8 cellular contexts compared by ENCODE assay signal in genomic region chr15:44882499-44882968, GRCh38.
A peak's percentile ranks its signal among the peaks of the same experiment; 100 is the strongest.
DNase-seq lines count a peak whose midpoint lies in the region; ATAC-seq, FAIRE-seq and TF ChIP-seq lines count a peak whose summit lies in the region.

No MANE protein-coding gene starts in this region.

- TF ChIP-seq EP300 in transverse colon (IDR thresholded peaks at IDR 0.05; ENCODE audit: low read depth) = no peak

- H3K9me3 ChIP-seq in transverse colon (peaks cover 7 to 16% of the 10 kb centered on the region in 2 donors), A673 (ENCODE audit: low read depth, low read length, poor library complexity, severe bottlenecking) (peaks cover 27% of the 10 kb centered on the region)

- H3K36me3 ChIP-seq in transverse colon (no peaks in the 10 kb centered on the region), A673 (ENCODE audit: insufficient read depth, low read length, poor library complexity, severe bottlenecking) (peaks cover 2% of the 10 kb centered on the region)

- DNase-seq in RCC 7860 (ENCODE audit: low spot score) = peak; percentile 50
- peak; percentile 65 for DNase-seq in stimulated activated CD4-positive, alpha-beta T cell treated with anti-CD3 and anti-CD28 coated beads, Interleukin-15, amount 100 ng/mL, for 24 hours
- DNase-seq in NCI-H1048 (lab: John Stamatoyannopoulos, UW) = no peak
- no peak for DNase-seq in transverse colon
- no peak for DNase-seq in A673 (ENCODE audit: low spot score)
- DNase-seq in NCI-H2196 treated with DMSO at 0.1 percent for 48 hours (lab: John Stamatoyannopoulos, UW; ENCODE audit: unreplicated experiment) = no peak

- WGBS in transverse colon (ENCODE audit: low coverage in 1 of 2), 2 donors = 25 to 74% methylated on average over 1 to 5 of the region's 5 CpGs

- in situ Hi-C loops in transverse colon (cut with MboI; ENCODE audit: low pct_ligation_motif_present in 1 of 4, low pct_unique_long_range_greater_than_20kb in 1 of 4, low sequenced_read_pairs in 3 of 4) = no loop called here

- no TSS peak for BruUV-seq in A673 (replicated peaks; lab: Mats Ljungman, UMichigan)

- no peak for TF ChIP-seq POLR2A in transverse colon (IDR thresholded peaks at IDR 0.05)

- no peak overlapping the region for H3K4me3 ChIP-seq in transverse colon
- no peak overlapping the region for H3K4me3 ChIP-seq in A673 (ENCODE audit: low read depth, low read length, poor library complexity, severe bottlenecking)

- H3K4me1 ChIP-seq in transverse colon (no peaks in the 10 kb centered on the region), A673 (ENCODE audit: insufficient read depth, low read length, poor library complexity, severe bottlenecking) (peaks cover 5% of the 10 kb centered on the region)

- CTCF ChIA-PET in A673 (lab: Charles Lee) = no interaction called here

- TF ChIP-seq CTCF in transverse colon (IDR thresholded peaks at IDR 0.05) (no peak), A673 (conservative IDR thresholded peaks at IDR 0.05; ENCODE audit: low read depth, low read length) (no peak)

- POLR2A ChIA-PET in A673 (lab: Charles Lee; ENCODE audit: low non-redundant PET) = no interaction called here

- intact Hi-C loops in transverse colon (cut with DNase I; ENCODE audit: low total_unique reads) (no loop called here), A673 (cut with micrococcal nuclease; ENCODE audit: unreplicated experiment) (no loop called here)

- peak; percentile 66 for FAIRE-seq in RCC 7860 (lab: Jason Lieb, UNC)

- H3K27ac ChIP-seq in transverse colon (no peak overlapping the region), A673 (ENCODE audit: low read depth, low read length, poor library complexity, severe bottlenecking) (no peak overlapping the region)

- ATAC-seq in GM18870 (IDR thresholded peaks at IDR 0.05; ENCODE audit: unreplicated experiment) (peak; percentile 83), HG02588 (IDR thresholded peaks at IDR 0.05; ENCODE audit: unreplicated experiment) (peak; percentile 84)

- H3K27me3 ChIP-seq in transverse colon (no peaks in the 10 kb centered on the region), A673 (replicated peaks; ENCODE audit: insufficient read depth, low read depth, low read length, poor library complexity) (no peaks in the 10 kb centered on the region)

Comparison
In these comparisons a context has a peak if more than half of its experiments do, and no peak if none do; other contexts are left out.
1. DNase-seq: peak in RCC 7860 (single experiment) and stimulated activated CD4-positive, alpha-beta T cell treated with anti-CD3 and anti-CD28 coated beads, Interleukin-15, amount 100 ng/mL, for 24 hours (single experiment); none in NCI-H1048 (single experiment), transverse colon (single experiment), A673 (single experiment) and NCI-H2196 treated with DMSO at 0.1 percent for 48 hours (single experiment).